Comparison of ENCODE assay signal across 18 cellular contexts in the genomic region with DNA sequence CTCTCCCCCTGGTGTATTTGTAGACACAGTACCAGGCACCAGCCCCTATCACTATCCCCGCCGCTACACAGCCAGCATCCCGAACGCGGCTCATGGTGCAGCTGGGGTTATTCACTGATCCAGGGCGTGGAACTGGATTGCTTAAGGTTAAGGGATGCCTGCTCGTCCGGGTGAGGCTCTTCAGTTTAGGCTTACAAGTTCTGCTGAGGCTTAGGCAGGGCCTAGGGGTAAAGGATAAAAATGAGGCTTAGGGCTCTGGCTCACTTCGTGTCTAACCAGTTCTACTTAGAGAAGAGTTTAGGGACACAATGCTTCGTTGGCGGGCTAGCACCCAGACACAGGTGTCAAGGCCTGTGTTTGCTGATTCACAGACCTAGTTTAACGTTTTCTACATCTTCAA. TPM values are rescaled to one million over a fixed set of nuclear protein-coding genes. Genes with fewer than 3 reads are reported as not detected.
DNase-seq lines count a peak whose midpoint lies in the region; ATAC-seq, FAIRE-seq and TF ChIP-seq lines count a peak whose summit lies in the region.
"Had no signal": no experiment of that assay in that cellular context is flagged by ENCODE, and none has a peak within 500 bp of the region (broad histone marks: within the 10 kb centered on the region; RNA-seq: fewer than 3 reads in every experiment).

No MANE protein-coding gene starts in this region.

- no peak for TF ChIP-seq EP300 in neural cell (conservative IDR thresholded peaks at IDR 0.05; ENCODE audit: poor library complexity, severe bottlenecking)

- ATAC-seq in activated T-helper 17 cell treated with anti-CD3 and anti-CD28 coated beads, Interleukin-2, amount 50 U/mL, for 72 hours (replicated peaks), result no peak
- ATAC-seq in esophagus mucosa, result peak; percentile 69
- ATAC-seq in GM19035 (IDR thresholded peaks at IDR 0.05; ENCODE audit: unreplicated experiment), result no peak
- no peak for ATAC-seq in GM19351 (IDR thresholded peaks at IDR 0.05; ENCODE audit: unreplicated experiment)
- no peak for ATAC-seq in Right ventricle myocardium superior (ENCODE audit: poor library complexity)

- DNase-seq in GM19239 (ENCODE audit: insufficient read length, low spot score), result no peak
- DNase-seq in NCI-H774 (lab: John Stamatoyannopoulos, UW), result no peak
- DNase-seq in Right ventricle myocardium superior, result no peak
- DNase-seq: Caco-2; CD8-positive, alpha-beta memory T cell; DND-41; GF-D8; GOT3; H9; IMR-90 had no signal

- no peaks in the 10 kb centered on the region for H3K9me2 ChIP-seq in neural cell (ENCODE audit: insufficient read depth, low read length)

- no peak overlapping the region for H3K9ac ChIP-seq in neural cell (ENCODE audit: low read length)

- no peaks in the 10 kb centered on the region for H3K36me3 ChIP-seq in neural cell (ENCODE audit: insufficient read depth, low read length)

- no peaks in the 10 kb centered on the region for H3K4me1 Mint-ChIP-seq in activated T-helper 17 cell treated with anti-CD3 and anti-CD28 coated beads, Interleukin-2, amount 50 U/mL, for 72 hours

- H3K27ac ChIP-seq in neural cell (ENCODE audit: low read length), result no peak overlapping the region

- no peaks in the 10 kb centered on the region for H3K36me3 Mint-ChIP-seq in activated T-helper 17 cell treated with anti-CD3 and anti-CD28 coated beads, Interleukin-2, amount 50 U/mL, for 72 hours (ENCODE audit: low read depth)
- H3K36me3 Mint-ChIP-seq: CD14-positive monocyte; CD8-positive, alpha-beta memory T cell had no signal

- FAIRE-seq in GM19239 (lab: Jason Lieb, UNC), result peak; percentile 86
- FAIRE-seq: A204.1 had no signal

- H3K27ac Mint-ChIP-seq in activated T-helper 17 cell treated with anti-CD3 and anti-CD28 coated beads, Interleukin-2, amount 50 U/mL, for 72 hours, result no peak overlapping the region
- H3K27ac Mint-ChIP-seq: CD8-positive, alpha-beta memory T cell; H9 had no signal

- peak overlapping the region; percentile 70 for H3K4me3 ChIP-seq in neural cell (ENCODE audit: low read length)

- no peak overlapping the region for H2AFZ ChIP-seq in neural cell (ENCODE audit: low read depth, low read length)

- TF ChIP-seq RAD21 in neural cell (conservative IDR thresholded peaks at IDR 0.05), result no peak

- no peaks in the 10 kb centered on the region for H3K27me3 Mint-ChIP-seq in activated T-helper 17 cell treated with anti-CD3 and anti-CD28 coated beads, Interleukin-2, amount 50 U/mL, for 72 hours

- no peaks in the 10 kb centered on the region for H3K9me3 ChIP-seq in neural cell (ENCODE audit: low read length)
- H3K9me3 ChIP-seq: Caco-2 had no signal

- H3K4me3 Mint-ChIP-seq in activated T-helper 17 cell treated with anti-CD3 and anti-CD28 coated beads, Interleukin-2, amount 50 U/mL, for 72 hours, result peak overlapping the region; percentile 83
- H3K4me3 Mint-ChIP-seq: CD14-positive monocyte had no signal

- no peaks in the 10 kb centered on the region for H3F3A ChIP-seq in neural cell (ENCODE audit: insufficient read depth, low read length, poor library complexity, severe bottlenecking)

- no peak overlapping the region for H3K4me2 ChIP-seq in neural cell (ENCODE audit: low read length)

- H3K27me3 ChIP-seq in neural cell (ENCODE audit: insufficient read depth, low read depth, low read length), result no peaks in the 10 kb centered on the region

- H3K9me3 Mint-ChIP-seq in activated T-helper 17 cell treated with anti-CD3 and anti-CD28 coated beads, Interleukin-2, amount 50 U/mL, for 72 hours, result no peaks in the 10 kb centered on the region
- H3K9me3 Mint-ChIP-seq: CD8-positive, alpha-beta memory T cell had no signal

- intact Hi-C loops in Right ventricle myocardium superior (cut with DNase I), result no loop called here

- TF ChIP-seq CTCF in neural cell (IDR thresholded peaks at IDR 0.05; ENCODE audit: poor library complexity, severe bottlenecking), result no peak

- H4K20me1 ChIP-seq in neural cell (ENCODE audit: insufficient read depth), result no peaks in the 10 kb centered on the region

- H3K79me2 ChIP-seq in neural cell (replicated peaks; ENCODE audit: insufficient read depth, low read length), result no peaks in the 10 kb centered on the region

TF ChIP-seq in neural cell, 6 proteins besides CTCF, POLR2A, EP300 and RAD21:
- TF ChIP-seq MXI1 (conservative IDR thresholded peaks at IDR 0.05; ENCODE audit: poor library complexity, severe bottlenecking) (no peak), TAF1 (IDR thresholded peaks at IDR 0.05; ENCODE audit: low read depth) (no peak), POLR2AphosphoS5 (IDR thresholded peaks at IDR 0.05) (no peak), EZH2 (IDR thresholded peaks at IDR 0.05; ENCODE audit: borderline replicate concordance, insufficient read depth, low read length, poor library complexity, severe bottlenecking) (no peak), SMC3 (conservative IDR thresholded peaks at IDR 0.05; ENCODE audit: poor library complexity) (no peak)
- TF ChIP-seq, protein P1, sequence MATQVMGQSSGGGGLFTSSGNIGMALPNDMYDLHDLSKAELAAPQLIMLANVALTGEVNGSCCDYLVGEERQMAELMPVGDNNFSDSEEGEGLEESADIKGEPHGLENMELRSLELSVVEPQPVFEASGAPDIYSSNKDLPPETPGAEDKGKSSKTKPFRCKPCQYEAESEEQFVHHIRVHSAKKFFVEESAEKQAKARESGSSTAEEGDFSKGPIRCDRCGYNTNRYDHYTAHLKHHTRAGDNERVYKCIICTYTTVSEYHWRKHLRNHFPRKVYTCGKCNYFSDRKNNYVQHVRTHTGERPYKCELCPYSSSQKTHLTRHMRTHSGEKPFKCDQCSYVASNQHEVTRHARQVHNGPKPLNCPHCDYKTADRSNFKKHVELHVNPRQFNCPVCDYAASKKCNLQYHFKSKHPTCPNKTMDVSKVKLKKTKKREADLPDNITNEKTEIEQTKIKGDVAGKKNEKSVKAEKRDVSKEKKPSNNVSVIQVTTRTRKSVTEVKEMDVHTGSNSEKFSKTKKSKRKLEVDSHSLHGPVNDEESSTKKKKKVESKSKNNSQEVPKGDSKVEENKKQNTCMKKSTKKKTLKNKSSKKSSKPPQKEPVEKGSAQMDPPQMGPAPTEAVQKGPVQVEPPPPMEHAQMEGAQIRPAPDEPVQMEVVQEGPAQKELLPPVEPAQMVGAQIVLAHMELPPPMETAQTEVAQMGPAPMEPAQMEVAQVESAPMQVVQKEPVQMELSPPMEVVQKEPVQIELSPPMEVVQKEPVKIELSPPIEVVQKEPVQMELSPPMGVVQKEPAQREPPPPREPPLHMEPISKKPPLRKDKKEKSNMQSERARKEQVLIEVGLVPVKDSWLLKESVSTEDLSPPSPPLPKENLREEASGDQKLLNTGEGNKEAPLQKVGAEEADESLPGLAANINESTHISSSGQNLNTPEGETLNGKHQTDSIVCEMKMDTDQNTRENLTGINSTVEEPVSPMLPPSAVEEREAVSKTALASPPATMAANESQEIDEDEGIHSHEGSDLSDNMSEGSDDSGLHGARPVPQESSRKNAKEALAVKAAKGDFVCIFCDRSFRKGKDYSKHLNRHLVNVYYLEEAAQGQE (IDR thresholded peaks at IDR 0.05; ENCODE audit: borderline replicate concordance), result no peak
TF ChIP-seq in neural cell: peak in this region for 0.

RNA-seq across cellular contexts. Expression of a gene that starts 2.2 kb away (rescaled TPM):
- 1 to 10 TPM; 3.7 to 6.9 TPM for total RNA-seq in activated T-helper 17 cell treated with anti-CD3 and anti-CD28 coated beads, Interleukin-2, amount 50 U/mL, for 72 hours
- total RNA-seq in esophagus mucosa (3.4 TPM), Right ventricle myocardium superior (31.7 TPM)
- 49.3 and 57.2 TPM in 2 replicates for polyA plus RNA-seq in neural cell
- 49.1 and 71.8 TPM in 2 replicates for polyA minus RNA-seq in neural cell
- total RNA-seq: Caco-2, HT-29 had no signal

RNA-seq across cellular contexts. Expression of a gene that starts 34.5 kb away (rescaled TPM):
- total RNA-seq in activated T-helper 17 cell treated with anti-CD3 and anti-CD28 coated beads, Interleukin-2, amount 50 U/mL, for 72 hours, result 10 to 100 TPM; 25.7 to 51.5 TPM
- 5.4 TPM for total RNA-seq in esophagus mucosa
- 149 and 159 TPM in 2 replicates for polyA plus RNA-seq in neural cell
- polyA minus RNA-seq in neural cell, result 124 and 139 TPM in 2 replicates
- 53.5 TPM for total RNA-seq in Right ventricle myocardium superior

RNA-seq across cellular contexts. Expression of a gene that starts 39.7 kb away (rescaled TPM):
- 10 to 100 TPM; 38.4 to 40.5 TPM for total RNA-seq in activated T-helper 17 cell treated with anti-CD3 and anti-CD28 coated beads, Interleukin-2, amount 50 U/mL, for 72 hours
- 27.9 TPM for total RNA-seq in esophagus mucosa
- polyA plus RNA-seq in neural cell, result 60.2 and 77.7 TPM in 2 replicates
- 32.9 and 33.0 TPM in 2 replicates for polyA minus RNA-seq in neural cell
- 22.3 TPM for total RNA-seq in Right ventricle myocardium superior
